1 cellular context compared by ENCODE assay signal in genomic region chr14:101962503-101962874, GRCh38.
A peak's percentile ranks its signal among the peaks of the same experiment; 100 is the strongest.
TF ChIP-seq lines count a peak whose summit lies in the region.

No MANE protein-coding gene starts in this region.

TF ChIP-seq in K562, 482 proteins besides CTCF, POLR2A, EP300 and RAD21 (continued from another document):
- TF ChIP-seq SFPQ (IDR thresholded peaks at IDR 0.05; ENCODE audit: low read depth, low read length) (no peak), BACH1 (tag; IDR thresholded peaks at IDR 0.05) (no peak), ZNF76 (CRISPR knock-in tag; IDR thresholded peaks at IDR 0.05; ENCODE audit: borderline replicate concordance) (no peak), PHF21A (IDR thresholded peaks at IDR 0.05; ENCODE audit: borderline replicate concordance, low read depth) (no peak), C11orf30 (IDR thresholded peaks at IDR 0.05; ENCODE audit: low read depth) (peak; percentile 81), ELF4 (CRISPR knock-in tag; IDR thresholded peaks at IDR 0.05) (no peak), ELF2 (CRISPR knock-in tag; IDR thresholded peaks at IDR 0.05) (no peak), KLF6 (CRISPR knock-in tag; IDR thresholded peaks at IDR 0.05; ENCODE audit: borderline replicate concordance) (no peak)
